Comparison of ENCODE assay signal across 8 cellular contexts in the genomic region with DNA sequence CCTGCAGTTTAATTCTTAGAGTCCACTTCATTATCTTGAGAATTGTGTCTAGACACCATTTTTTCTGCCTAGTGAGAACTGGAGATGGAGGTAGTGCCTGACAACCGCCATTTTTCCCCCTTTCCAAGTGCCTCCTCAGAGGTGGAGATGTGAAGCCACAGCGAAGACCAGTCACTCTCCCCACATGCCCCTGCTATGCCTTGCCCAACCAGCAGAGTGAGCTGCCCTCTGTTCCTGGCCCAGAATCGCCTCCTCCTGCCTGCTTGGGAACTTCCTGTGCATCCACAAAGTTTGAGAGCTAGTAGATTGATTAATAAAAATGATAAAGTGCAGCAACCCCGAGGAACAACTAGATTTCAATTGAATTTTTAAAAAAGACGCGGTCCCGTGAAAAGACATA.
DNase-seq lines count a peak whose midpoint lies in the region; FAIRE-seq and TF ChIP-seq lines count a peak whose summit lies in the region.

No MANE protein-coding gene starts in this region.

- H3K4me3 ChIP-seq in uterus: no peak overlapping the region

- no peaks in the 10 kb centered on the region for H3K4me1 ChIP-seq in uterus

- H3K9me3 ChIP-seq in uterus: no peaks in the 10 kb centered on the region

- intact Hi-C loops in uterus (cut with DNase I; ENCODE audit: low total_unique reads): no loop called here

- no peaks in the 10 kb centered on the region for H3K27me3 ChIP-seq in uterus

- H3K27ac ChIP-seq in uterus: no peak overlapping the region

- no peaks in the 10 kb centered on the region for H3K36me3 ChIP-seq in uterus

- FAIRE-seq in RCC 7860 (lab: Jason Lieb, UNC): no peak

- TF ChIP-seq CTCF in uterus (IDR thresholded peaks at IDR 0.05): no peak

- DNase-seq in NCI-H2171 treated with DMSO at 0.1 percent for 48 hours (lab: John Stamatoyannopoulos, UW) (peak; percentile 8), NCI-H2171 (lab: John Stamatoyannopoulos, UW) (no peak), HT-29 (ENCODE audit: low spot score) (peak; percentile 56), amniotic epithelial cell (ENCODE audit: low read depth) (peak; percentile 31), myocyte (ENCODE audit: low read depth) (peak; percentile 56), uterus (no peak), RCC 7860 (ENCODE audit: low spot score) (no peak)
- no peak for DNase-seq in activated CD8-positive, alpha-beta memory T cell treated with anti-CD3 and anti-CD28 coated beads for 24 hours

- TF ChIP-seq POLR2A in uterus (IDR thresholded peaks at IDR 0.05): no peak

Comparison
In these comparisons a context has a peak if more than half of its experiments do, and no peak if none do; other contexts are left out.
1. DNase-seq: peak in NCI-H2171 treated with DMSO at 0.1 percent for 48 hours (single experiment), HT-29 (single experiment), amniotic epithelial cell (single experiment) and myocyte (single experiment); none in NCI-H2171 (single experiment), uterus (0 of 2), RCC 7860 (single experiment) and activated CD8-positive, alpha-beta memory T cell treated with anti-CD3 and anti-CD28 coated beads for 24 hours (single experiment).